Comparison of ENCODE assay signal across 9 cellular contexts in genomic region chr12:101743724-101744472, GRCh38.
DNase-seq lines count a peak whose midpoint lies in the region; ATAC-seq and TF ChIP-seq lines count a peak whose summit lies in the region.
"Had no signal": no experiment of that assay in that cellular context is flagged by ENCODE, and none has a peak within 500 bp of the region (broad histone marks: within the 10 kb centered on the region; RNA-seq: fewer than 3 reads in every experiment).

No MANE protein-coding gene starts in this region.

- no peaks in the 10 kb centered on the region for H3K27me3 Mint-ChIP-seq in activated T-cell treated with anti-CD3 and anti-CD28 coated beads, Interleukin-2, amount 50 U/mL, for 24 hours
- H3K27me3 Mint-ChIP-seq in stimulated activated naive CD8-positive, alpha-beta T cell treated with anti-CD3 and anti-CD28 coated beads, Interleukin-15, amount 100 ng/mL, for 72 hours: no peaks in the 10 kb centered on the region

- H3K4me3 Mint-ChIP-seq in activated T-cell treated with anti-CD3 and anti-CD28 coated beads, Interleukin-2, amount 50 U/mL, for 24 hours: no peak overlapping the region
- no peak overlapping the region for H3K4me3 Mint-ChIP-seq in stimulated activated naive CD8-positive, alpha-beta T cell treated with anti-CD3 and anti-CD28 coated beads, Interleukin-15, amount 100 ng/mL, for 72 hours

- peak; percentile 98 for ATAC-seq in HG02678 (IDR thresholded peaks at IDR 0.05; ENCODE audit: unreplicated experiment)
- ATAC-seq in stimulated activated naive CD8-positive, alpha-beta T cell treated with anti-CD3 and anti-CD28 coated beads, Interleukin-15, amount 100 ng/mL, for 72 hours: peak; percentile 57

- H3K9me3 Mint-ChIP-seq in activated T-cell treated with anti-CD3 and anti-CD28 coated beads, Interleukin-2, amount 50 U/mL, for 24 hours: no peaks in the 10 kb centered on the region
- no peaks in the 10 kb centered on the region for H3K9me3 Mint-ChIP-seq in stimulated activated naive CD8-positive, alpha-beta T cell treated with anti-CD3 and anti-CD28 coated beads, Interleukin-15, amount 100 ng/mL, for 72 hours

- no peak for DNase-seq in activated T-cell treated with anti-CD3 and anti-CD28 coated beads, Interleukin-2, amount 50 U/mL, for 24 hours
- DNase-seq in activated T-cell treated with anti-CD3 and anti-CD28 coated beads, Interleukin-2, amount 50 U/mL, for 1 hour: no peak
- no peak for DNase-seq in stimulated activated naive CD8-positive, alpha-beta T cell treated with anti-CD3 and anti-CD28 coated beads, Interleukin-15, amount 100 ng/mL, for 72 hours
- DNase-seq in NCI-H2107 (lab: John Stamatoyannopoulos, UW) (no peak), OCI-M2 (lab: John Stamatoyannopoulos, UW; ENCODE audit: unreplicated experiment) (no peak), DMS153 (lab: John Stamatoyannopoulos, UW) (no peak)
- DNase-seq: NCI-H1694 had no signal

- peaks cover 77% of the 10 kb centered on the region for H3K36me3 Mint-ChIP-seq in activated T-cell treated with anti-CD3 and anti-CD28 coated beads, Interleukin-2, amount 50 U/mL, for 24 hours (ENCODE audit: low read depth)

- TF ChIP-seq POLR2A in Raji (IDR thresholded peaks at IDR 0.05; ENCODE audit: insufficient read depth, low read depth, low read length): peak; percentile 50

- peaks cover 5% of the 10 kb centered on the region for H3K4me1 Mint-ChIP-seq in activated T-cell treated with anti-CD3 and anti-CD28 coated beads, Interleukin-2, amount 50 U/mL, for 24 hours (ENCODE audit: low read depth)
- peaks cover 13% of the 10 kb centered on the region for H3K4me1 Mint-ChIP-seq in stimulated activated naive CD8-positive, alpha-beta T cell treated with anti-CD3 and anti-CD28 coated beads, Interleukin-15, amount 100 ng/mL, for 72 hours

- H3K27ac Mint-ChIP-seq in activated T-cell treated with anti-CD3 and anti-CD28 coated beads, Interleukin-2, amount 50 U/mL, for 24 hours: peak overlapping the region; percentile 67
- H3K27ac Mint-ChIP-seq in stimulated activated naive CD8-positive, alpha-beta T cell treated with anti-CD3 and anti-CD28 coated beads, Interleukin-15, amount 100 ng/mL, for 72 hours: peak overlapping the region; percentile 18 to 89
